22 cellular contexts compared by ENCODE assay signal in genomic region chr3:123078101-123078500, GRCh38. TPM values are rescaled to one million over a fixed set of nuclear protein-coding genes. Genes with fewer than 3 reads are reported as not detected.
A peak's percentile ranks its signal among the peaks of the same experiment; 100 is the strongest.
DNase-seq lines count a peak whose midpoint lies in the region; ATAC-seq, FAIRE-seq and TF ChIP-seq lines count a peak whose summit lies in the region.
"Had no signal": no experiment of that assay in that cellular context is flagged by ENCODE, and none has a peak within 500 bp of the region (broad histone marks: within the 10 kb centered on the region; RNA-seq: fewer than 3 reads in every experiment).

No MANE protein-coding gene starts in this region.

- H3K27ac ChIP-seq in SK-N-MC (peak overlapping the region; percentile 6; the same call in 1 of the 2 replicates), gastroesophageal sphincter (peak overlapping the region; percentile 40 to 79 (median 62)), stomach (peak overlapping the region in 3 of 5 donors; percentile 50 to 75 (median 50))
- H3K27ac ChIP-seq: A549, BLaER1 had no signal

- no peak for ATAC-seq in gastroesophageal sphincter
- ATAC-seq: A549 had no signal

- no peaks in the 10 kb centered on the region for H3K27me3 ChIP-seq in gastroesophageal sphincter
- H3K27me3 ChIP-seq in stomach, result no peaks in the 10 kb centered on the region
- H3K27me3 ChIP-seq: Peyer's patch had no signal

- peaks cover 2 to 76% (median 28%) of the 10 kb centered on the region in 3 donors for H3K4me1 ChIP-seq in gastroesophageal sphincter
- H3K4me1 ChIP-seq in stomach, result peaks cover 43 to 82% (median 65%) of the 10 kb centered on the region in 4 donors

- peak overlapping the region in 2 of 5 experiments; percentile 9 to 23 for H3K4me3 Mint-ChIP-seq in brain
- H3K4me3 Mint-ChIP-seq: H9 had no signal

- DNase-seq in SK-N-MC (ENCODE audit: low read depth, low spot score) (no peak), stomach (no peak), GM12892 (ENCODE audit: insufficient read length) (no peak), SIG-M5 (lab: John Stamatoyannopoulos, UW) (no peak), iPS-NIHi7 (ENCODE audit: extremely low spot score) (no peak)
- DNase-seq: CD4-positive, alpha-beta memory T cell; DMS153; GDM1; H9; MM.1S; NCI-H1092; NCI-H146; NCI-H2029 treated with DMSO at 0.1 percent for 48 hours; NCI-H2171 treated with DMSO at 0.1 percent for 48 hours; NCI-H446; Peyer's patch; Right ventricle myocardium superior had no signal

- peaks cover 6% of the 10 kb centered on the region for H3K27me3 Mint-ChIP-seq in brain
- H3K27me3 Mint-ChIP-seq: CD4-positive, alpha-beta memory T cell had no signal

- H3K36me3 ChIP-seq in SK-N-MC (ENCODE audit: insufficient read depth, low read length), result peaks cover 3% of the 10 kb centered on the region; the same call in 1 of the 2 replicates
- no peaks in the 10 kb centered on the region for H3K36me3 ChIP-seq in gastroesophageal sphincter
- H3K36me3 ChIP-seq in stomach, result no peaks in the 10 kb centered on the region
- H3K36me3 ChIP-seq: BLaER1, Peyer's patch had no signal

- no peaks in the 10 kb centered on the region for H3K36me3 Mint-ChIP-seq in brain
- H3K36me3 Mint-ChIP-seq: CD4-positive, alpha-beta memory T cell had no signal

- H3K27ac Mint-ChIP-seq in brain, result peak overlapping the region in 3 of 5 experiments; percentile 12 to 60 (median 38)
- H3K27ac Mint-ChIP-seq: H9 had no signal

- H3K4me3 ChIP-seq in SK-N-MC (no peak overlapping the region), gastroesophageal sphincter (no peak overlapping the region), stomach (no peak overlapping the region)
- H3K4me3 ChIP-seq: A549, BLaER1, Peyer's patch had no signal

- intact Hi-C loops in stomach (cut with DNase I; ENCODE audit: low total_unique reads), result no loop called here

- peaks cover 64% of the 10 kb centered on the region for H3K4me1 Mint-ChIP-seq in brain

- TF ChIP-seq CTCF in brain (conservative IDR thresholded peaks at IDR 0.05) (no peak), gastroesophageal sphincter (IDR thresholded peaks at IDR 0.05) (no peak), stomach (IDR thresholded peaks at IDR 0.05) (no peak)

- TF ChIP-seq EP300 in gastroesophageal sphincter (IDR thresholded peaks at IDR 0.05) (no peak), stomach (IDR thresholded peaks at IDR 0.05) (no peak)

- H3K9me3 Mint-ChIP-seq in brain, result no peaks in the 10 kb centered on the region
- H3K9me3 Mint-ChIP-seq: CD4-positive, alpha-beta memory T cell; H9 had no signal

- WGBS in gastroesophageal sphincter (ENCODE audit: low coverage in 1 of 2), 2 donors, result 77 to 84% methylated on average over 8 to 9 of the region's 10 CpGs
- 62 to 88% (median 77%) methylated on average over 10 of the region's 10 CpGs for WGBS in stomach, 5 donors

- no peak overlapping the region for H3K9ac ChIP-seq in SK-N-MC (ENCODE audit: insufficient read length)
- H3K9ac ChIP-seq: BLaER1 had no signal

- no peak for TF ChIP-seq POLR2A in gastroesophageal sphincter (IDR thresholded peaks at IDR 0.05)
- TF ChIP-seq POLR2A in stomach (IDR thresholded peaks at IDR 0.05), result no peak
- no peak for TF ChIP-seq POLR2A in GM12892 (IDR thresholded peaks at IDR 0.05; ENCODE audit: low read depth, low read length)

- H3K9me3 ChIP-seq in SK-N-MC (ENCODE audit: low read depth, low read length), result no peaks in the 10 kb centered on the region
- no peaks in the 10 kb centered on the region for H3K9me3 ChIP-seq in gastroesophageal sphincter
- H3K9me3 ChIP-seq in stomach, result no peaks in the 10 kb centered on the region
- H3K9me3 ChIP-seq: A549, BLaER1, Peyer's patch had no signal

- no peak for FAIRE-seq in GM12892 (lab: Jason Lieb, UNC)
- FAIRE-seq: A549 had no signal

RNA-seq across cellular contexts. Expression of gene PDIA5, which starts 11.3 kb away (rescaled TPM):
- polyA plus RNA-seq in brain (ENCODE audit: insufficient read depth, low read depth, low replicate concordance) (12.3 TPM), stomach (10 to 100 TPM; 13.9 to 32.7 (median 18.2) TPM)
- total RNA-seq in gastroesophageal sphincter (10 to 100 TPM in 3 of 4 donors, 1 to 10 TPM in 1; 9.0 to 19.8 (median 16.9) TPM), stomach (10 to 100 TPM; 23.2 to 75.3 (median 65.2) TPM)
- polyA plus RNA-seq in GM12892 (2012; ENCODE audit: missing spikeins), result 18.2 TPM

RNA-seq across cellular contexts. Expression of gene SEMA5B, which starts 50.5 kb away (rescaled TPM):
- polyA plus RNA-seq in brain (ENCODE audit: insufficient read depth, low read depth, low replicate concordance) (4.5 TPM), stomach (under 1 TPM; 0.15 to 0.25 (median 0.25) TPM)
- total RNA-seq in gastroesophageal sphincter (under 1 TPM in 3 of 4 donors, not detected in 1; 0.31 to 0.69 (median 0.32) TPM), stomach (10 to 100 TPM in 1 of 5 donors, 1 to 10 TPM in 2, not detected in 2; 1.8 to 27.2 (median 1.9) TPM)
- not detected for polyA plus RNA-seq in GM12892 (2012; ENCODE audit: missing spikeins)
- total RNA-seq: CD4-positive, alpha-beta memory T cell; Daoy had no signal
- polyA plus RNA-seq: CD4-positive, alpha-beta memory T cell had no signal

Comparison
In these comparisons a context has a peak if more than half of its experiments do, and no peak if none do; other contexts are left out.
1. H3K27ac ChIP-seq: peak in every context shown above with its lines; median percentile 62 in gastroesophageal sphincter; 50 in stomach; 6 in SK-N-MC.